Comparison of ENCODE assay signal across 29 cellular contexts in the genomic region with DNA sequence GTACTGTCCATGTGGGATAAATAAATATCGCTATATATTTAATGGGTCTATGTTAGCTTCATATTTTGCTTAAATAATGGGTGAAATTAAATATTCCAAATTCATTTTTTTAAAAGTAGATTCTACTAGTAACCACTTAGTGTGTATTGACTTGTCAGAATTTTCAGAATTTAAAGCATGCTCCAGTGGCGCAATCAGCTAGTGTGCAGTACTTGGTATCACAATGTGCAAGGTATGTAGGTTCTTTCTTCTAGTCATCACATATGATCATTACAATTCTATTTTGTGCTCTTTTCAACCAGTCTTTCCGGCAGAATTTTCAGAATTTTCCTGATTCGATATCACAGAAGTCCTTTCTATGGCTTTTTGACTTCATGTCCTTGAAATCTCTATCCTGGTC. TPM values are rescaled to one million over a fixed set of nuclear protein-coding genes. Genes with fewer than 3 reads are reported as not detected.
"Had no signal": no experiment of that assay in that cellular context is flagged by ENCODE, and none has a peak within 500 bp of the region (broad histone marks: within the 10 kb centered on the region; RNA-seq: fewer than 3 reads in every experiment).

No MANE protein-coding gene starts in this region.

- H3K27ac ChIP-seq: body of pancreas, breast epithelium, Peyer's patch, SJSA1 had no signal

- H3K4me1 ChIP-seq: body of pancreas, breast epithelium had no signal

- H3K9me3 ChIP-seq: body of pancreas, breast epithelium, Peyer's patch, SJSA1, SK-N-SH had no signal

- FAIRE-seq: astrocyte, TTC549 had no signal

- DNase-seq: activated CD4-positive, alpha-beta T cell treated with anti-CD3 and anti-CD28 coated beads, Interleukin-2, amount 10 ng/mL, durations not matched to agents 24 days and 14 days; activated CD4-positive, alpha-beta T cell treated with anti-CD3 and anti-CD28 coated beads, Interleukin-2, amount 50 U/mL, for 4 hours; activated CD8-positive, alpha-beta T cell treated with anti-CD3 and anti-CD28 coated beads for 36 hours; activated effector memory CD4-positive, alpha-beta T cell treated with anti-CD3 and anti-CD28 coated beads, Interleukin-2, amount 50 U/mL, for 16 hours; activated naive CD4-positive, alpha-beta T cell; activated naive CD4-positive, alpha-beta T cell treated with anti-CD3 and anti-CD28 coated beads, Interleukin-2, amount 50 U/mL, for 16 hours; activated naive CD8-positive, alpha-beta T cell treated with anti-CD3 and anti-CD28 coated beads for 36 hours; activated T-cell treated with anti-CD3 and anti-CD28 coated beads, Interleukin-2, amount 50 U/mL, for 1 hour; activated T-cell treated with anti-CD3 and anti-CD28 coated beads, Interleukin-2, amount 50 U/mL, for 72 hours; body of pancreas; MM.1S; MV-4-11; NCI-H1105; NCI-H1417 treated with DMSO at 0.1 percent for 48 hours; NCI-H187 treated with DMSO at 0.1 percent for 48 hours; NCI-H2081; NCI-H2171 treated with DMSO at 0.1 percent for 48 hours; NCI-H226; NCI-H524 treated with DMSO at 0.1 percent for 48 hours; PC-3; Peyer's patch; RPMI8226; SHP77 treated with DMSO at 0.1 percent for 48 hours; SK-N-SH had no signal

- H3K27me3 ChIP-seq: body of pancreas, breast epithelium, Peyer's patch, SJSA1 had no signal

- ATAC-seq: activated CD8-positive, alpha-beta T cell treated with anti-CD3 and anti-CD28 coated beads for 36 hours; activated T-cell treated with anti-CD3 and anti-CD28 coated beads, Interleukin-2, amount 50 U/mL, for 72 hours; activated T-helper 17 cell treated with anti-CD3 and anti-CD28 coated beads, Interleukin-2, amount 50 U/mL, for 72 hours; body of pancreas; PC-3 had no signal

- H3K4me3 ChIP-seq: body of pancreas, breast epithelium, Peyer's patch, SJSA1 had no signal

- H3K4me2 ChIP-seq: SK-N-SH had no signal

- H3K36me3 ChIP-seq: breast epithelium, Peyer's patch, SJSA1 had no signal

- H3K9ac ChIP-seq: SK-N-SH had no signal

RNA-seq across cellular contexts. Expression of a gene that starts 32.6 kb away (rescaled TPM):
- total RNA-seq: PC-3, SJSA1 had no signal
